22 cellular contexts compared by ENCODE assay signal in genomic region chr2:207233731-207234130, GRCh38.
"Had no signal": no experiment of that assay in that cellular context is flagged by ENCODE, and none has a peak within 500 bp of the region (broad histone marks: within the 10 kb centered on the region; RNA-seq: fewer than 3 reads in every experiment).

No MANE protein-coding gene starts in this region.

- H3K4me3 Mint-ChIP-seq: immature natural killer cell; memory B cell; nephron progenitor cell; stimulated activated memory B cell treated with anti-CD40 and anti-IgM and Interleukin-4, amounts not matched to agents 10 μg/mL and 1 μg/mL and 100 μg/mL, for 72 hours; stimulated activated naive CD8-positive, alpha-beta T cell treated with anti-CD3 and anti-CD28 coated beads, Interleukin-15, Interleukin-2, amounts not matched to agents 100 ng/mL and 50 ng/mL, for 24 hours had no signal

- DNase-seq: colonic mucosa; dermis blood vessel endothelial cell; foreskin keratinocyte; immature natural killer cell; left lung; lower lobe of right lung; midbrain; nephron progenitor cell; psoas muscle; retina; right lobe of liver; spleen; stimulated activated CD4-positive, alpha-beta T cell treated with anti-CD3 and anti-CD28 coated beads, Interleukin-15, amount 100 ng/mL, for 24 hours; stimulated activated CD4-positive, alpha-beta T cell treated with anti-CD3 and anti-CD28 coated beads, Interleukin-1b, Interleukin-23, amount 100 ng/mL, for 48 hours; stimulated activated CD4-positive, alpha-beta T cell treated with anti-CD3 and anti-CD28 coated beads, Interleukin-4, amount 100 ng/mL, for 24 hours; substantia nigra; transverse colon had no signal

- ATAC-seq: foreskin keratinocyte; left lung; lower lobe of right lung; psoas muscle; right lobe of liver; stimulated activated memory B cell treated with anti-CD40 and anti-IgM and Interleukin-4, amounts not matched to agents 10 μg/mL and 1 μg/mL and 100 μg/mL, for 72 hours had no signal

- H3K27me3 ChIP-seq: colonic mucosa, foreskin keratinocyte, left lung, neutrophil, right lobe of liver, spleen, transverse colon had no signal

- H3K27ac ChIP-seq: colonic mucosa, foreskin keratinocyte, left lung, lower lobe of right lung, psoas muscle, right lobe of liver, thoracic aorta, transverse colon had no signal

- H3K4me1 Mint-ChIP-seq: immature natural killer cell had no signal

- H3K27ac Mint-ChIP-seq: immature natural killer cell; memory B cell; nephron progenitor cell; stimulated activated memory B cell treated with anti-CD40 and anti-IgM and Interleukin-4, amounts not matched to agents 10 μg/mL and 1 μg/mL and 100 μg/mL, for 72 hours; stimulated activated naive CD8-positive, alpha-beta T cell treated with anti-CD3 and anti-CD28 coated beads, Interleukin-15, Interleukin-2, amounts not matched to agents 100 ng/mL and 50 ng/mL, for 24 hours had no signal

- H3K4me1 ChIP-seq: colonic mucosa, psoas muscle, right lobe of liver had no signal

- H3K9me3 Mint-ChIP-seq: nephron progenitor cell had no signal

- H3K36me3 Mint-ChIP-seq: immature natural killer cell had no signal

- H3K27me3 Mint-ChIP-seq: stimulated activated memory B cell treated with anti-CD40 and anti-IgM and Interleukin-4, amounts not matched to agents 10 μg/mL and 1 μg/mL and 100 μg/mL, for 72 hours; stimulated activated naive CD8-positive, alpha-beta T cell treated with anti-CD3 and anti-CD28 coated beads, Interleukin-15, Interleukin-2, amounts not matched to agents 100 ng/mL and 50 ng/mL, for 24 hours had no signal

- H3K9me3 ChIP-seq: colonic mucosa, lower lobe of right lung, neutrophil, psoas muscle, right lobe of liver, thoracic aorta, transverse colon had no signal

- H3K36me3 ChIP-seq: colonic mucosa, left lung, lower lobe of right lung, neutrophil, right lobe of liver, spleen, thoracic aorta, transverse colon had no signal

- H3K4me3 ChIP-seq: colonic mucosa, left lung, lower lobe of right lung, psoas muscle, right lobe of liver, spleen, thoracic aorta, transverse colon had no signal
